Comparison of ENCODE assay signal across 8 cellular contexts in genomic region chr7:107890962-107891618, GRCh38. TPM values are rescaled to one million over a fixed set of nuclear protein-coding genes. Genes with fewer than 3 reads are reported as not detected.
DNase-seq lines count a peak whose midpoint lies in the region; ATAC-seq and TF ChIP-seq lines count a peak whose summit lies in the region.

A gene with protein sequence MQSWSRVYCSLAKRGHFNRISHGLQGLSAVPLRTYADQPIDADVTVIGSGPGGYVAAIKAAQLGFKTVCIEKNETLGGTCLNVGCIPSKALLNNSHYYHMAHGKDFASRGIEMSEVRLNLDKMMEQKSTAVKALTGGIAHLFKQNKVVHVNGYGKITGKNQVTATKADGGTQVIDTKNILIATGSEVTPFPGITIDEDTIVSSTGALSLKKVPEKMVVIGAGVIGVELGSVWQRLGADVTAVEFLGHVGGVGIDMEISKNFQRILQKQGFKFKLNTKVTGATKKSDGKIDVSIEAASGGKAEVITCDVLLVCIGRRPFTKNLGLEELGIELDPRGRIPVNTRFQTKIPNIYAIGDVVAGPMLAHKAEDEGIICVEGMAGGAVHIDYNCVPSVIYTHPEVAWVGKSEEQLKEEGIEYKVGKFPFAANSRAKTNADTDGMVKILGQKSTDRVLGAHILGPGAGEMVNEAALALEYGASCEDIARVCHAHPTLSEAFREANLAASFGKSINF (plus strand): TSS chr7:107891183. CDS start chr7:107891251, 68 bp downstream.

- DNase-seq in BE2C = peak; percentile 95
- DNase-seq in GM19240 (ENCODE audit: insufficient read length, low spot score) = peak; percentile 78
- peak; percentile 90 for DNase-seq in NCI-H526 treated with DMSO at 0.1 percent for 48 hours (lab: John Stamatoyannopoulos, UW)
- DNase-seq in activated CD4-positive, alpha-beta T cell treated with anti-CD3 and anti-CD28 coated beads, Interleukin-2, amount 10 ng/mL, durations not matched to agents 7 days and 5 days = peak; percentile 95
- peak; percentile 91 for DNase-seq in dedifferentiated amniotic fluid mesenchymal stem cell (ENCODE audit: extremely low spot score)
- peak; percentile 96 to 99 for DNase-seq in left lung
- DNase-seq in stimulated activated CD4-positive, alpha-beta T cell treated with anti-CD3 and anti-CD28 coated beads, Interleukin-2, amount 100 ng/mL, for 48 hours = peak; percentile 88 to 91

- H3K4me1 ChIP-seq in BE2C (peaks cover 7% of the 10 kb centered on the region), left lung (peaks cover 19 to 44% of the 10 kb centered on the region in 2 donors)

- ATAC-seq in HG03460 (IDR thresholded peaks at IDR 0.05; ENCODE audit: unreplicated experiment) (peak; percentile 99), left lung (peak; percentile 98)

- H3K36me3 Mint-ChIP-seq in activated CD4-positive, alpha-beta T cell treated with anti-CD3 and anti-CD28 coated beads, Interleukin-2, amount 10 ng/mL, durations not matched to agents 7 days and 5 days (ENCODE audit: low read depth) = peaks cover 28% of the 10 kb centered on the region

- POLR2A ChIA-PET in activated CD4-positive, alpha-beta T cell treated with anti-CD3 and anti-CD28 coated beads, Interleukin-2, amount 10 ng/mL, durations not matched to agents 7 days and 5 days (lab: Charles Lee) = interaction anchor here (0.7 kb wide), 2 partner anchors 9 to 112 kb away, joined by 3 to 4 read pairs; no protein-coding TSS in a partner anchor

- intact Hi-C loops in left lung (cut with DNase I) = no loop called here

- H3K27ac ChIP-seq in left lung = peak within 1 kb of the TSS; percentile 92 to 97

- H3K9me3 ChIP-seq in BE2C = no peaks in the 10 kb centered on the region
- H3K9me3 ChIP-seq in left lung = no peaks in the 10 kb centered on the region

- H3K27ac Mint-ChIP-seq in activated CD4-positive, alpha-beta T cell treated with anti-CD3 and anti-CD28 coated beads, Interleukin-2, amount 10 ng/mL, durations not matched to agents 7 days and 5 days = peak within 1 kb of the TSS; percentile 98

- H3K9me3 Mint-ChIP-seq in activated CD4-positive, alpha-beta T cell treated with anti-CD3 and anti-CD28 coated beads, Interleukin-2, amount 10 ng/mL, durations not matched to agents 7 days and 5 days = peaks cover 5% of the 10 kb centered on the region

- CTCF ChIA-PET in activated CD4-positive, alpha-beta T cell treated with anti-CD3 and anti-CD28 coated beads, Interleukin-2, amount 10 ng/mL, durations not matched to agents 7 days and 5 days (lab: Charles Lee) = interaction anchor here (0.7 to 3.3 kb wide), 4 partner anchors 11 to 73 kb away, joined by 3 to 20 read pairs (median 4); no protein-coding TSS in a partner anchor

- H3K4me3 ChIP-seq in BE2C (ENCODE audit: low read depth, low read length) (peak within 1 kb of the TSS; percentile 96), left lung (peak within 1 kb of the TSS; percentile 56 to 70)

- TF ChIP-seq CTCF in BE2C (IDR thresholded peaks at IDR 0.05; ENCODE audit: low read depth, low read length) (no peak), left lung (IDR thresholded peaks at IDR 0.05) (no peak)

- H3K36me3 ChIP-seq in BE2C (peaks cover 30% of the 10 kb centered on the region), left lung (peaks cover 0 to 20% of the 10 kb centered on the region in 2 donors)

- H3K4me1 Mint-ChIP-seq in activated CD4-positive, alpha-beta T cell treated with anti-CD3 and anti-CD28 coated beads, Interleukin-2, amount 10 ng/mL, durations not matched to agents 7 days and 5 days = peaks cover 42% of the 10 kb centered on the region

- H3K27me3 ChIP-seq in BE2C (no peaks in the 10 kb centered on the region), left lung (peaks cover 4 to 6% of the 10 kb centered on the region in 2 donors)

- H3K4me3 Mint-ChIP-seq in activated CD4-positive, alpha-beta T cell treated with anti-CD3 and anti-CD28 coated beads, Interleukin-2, amount 10 ng/mL, durations not matched to agents 7 days and 5 days = peak within 1 kb of the TSS; percentile 96

- peaks cover 3% of the 10 kb centered on the region for H3K27me3 Mint-ChIP-seq in activated CD4-positive, alpha-beta T cell treated with anti-CD3 and anti-CD28 coated beads, Interleukin-2, amount 10 ng/mL, durations not matched to agents 7 days and 5 days

RNA-seq across cellular contexts. Expression of the gene that starts here (rescaled TPM):
- polyA plus RNA-seq in BE2C (2012; ENCODE audit: insufficient read depth, insufficient read length, low read depth) = 103 TPM
- 10 to 100 TPM; 54.1 to 60.5 TPM for total RNA-seq in activated CD4-positive, alpha-beta T cell treated with anti-CD3 and anti-CD28 coated beads, Interleukin-2, amount 10 ng/mL, durations not matched to agents 7 days and 5 days
- 10 to 100 TPM; 61.1 to 68.5 TPM for total RNA-seq in left lung

Comparison
In these comparisons a context has a peak if more than half of its experiments do, and no peak if none do; other contexts are left out.
1. Peak in every context shown above with its lines: DNase-seq, ATAC-seq, H3K4me3 ChIP-seq and H3K27ac ChIP-seq.